Comparison of ENCODE assay signal across 8 cellular contexts in genomic region chr3:17741621-17742091, GRCh38. TPM values are rescaled to one million over a fixed set of nuclear protein-coding genes. Genes with fewer than 3 reads are reported as not detected.
DNase-seq lines count a peak whose midpoint lies in the region; ATAC-seq, FAIRE-seq and TF ChIP-seq lines count a peak whose summit lies in the region.

No MANE protein-coding gene starts in this region.

- H3K27me3 ChIP-seq in breast epithelium = no peaks in the 10 kb centered on the region

- DNase-seq in GM12891 (ENCODE audit: insufficient read length, low spot score) (no peak), NCI-H128 (lab: John Stamatoyannopoulos, UW; ENCODE audit: unreplicated experiment) (peak; percentile 32), breast epithelium (ENCODE audit: low spot score in 2 of 2) (no peak), midbrain (lab: John Stamatoyannopoulos, UW) (peak; percentile 87), NCI-H1436 (lab: John Stamatoyannopoulos, UW) (no peak), AG08395 (ENCODE audit: low spot score) (no peak)

- no peaks in the 10 kb centered on the region for H3K36me3 ChIP-seq in breast epithelium

- no peak for TF ChIP-seq POLR2A in GM12891 (IDR thresholded peaks at IDR 0.05; ENCODE audit: low read depth, low read length)
- TF ChIP-seq POLR2A in breast epithelium (IDR thresholded peaks at IDR 0.05) = no peak

- ATAC-seq in GM18907 (IDR thresholded peaks at IDR 0.05; ENCODE audit: unreplicated experiment) = no peak
- no peak for ATAC-seq in GM18520 (IDR thresholded peaks at IDR 0.05; ENCODE audit: unreplicated experiment)

- peak; percentile 9 for FAIRE-seq in GM12891 (lab: Jason Lieb, UNC)

- no peaks in the 10 kb centered on the region for H3K9me3 ChIP-seq in breast epithelium

- no peak for TF ChIP-seq CTCF in breast epithelium (IDR thresholded peaks at IDR 0.05)

- peaks cover 0 to 5% of the 10 kb centered on the region in 2 donors for H3K4me1 ChIP-seq in breast epithelium

- H3K4me3 ChIP-seq in breast epithelium = peak overlapping the region; percentile 68 to 89 (median 78)

- intact Hi-C loops in breast epithelium (cut with DNase I; ENCODE audit: low total_unique reads) = no loop called here

- H3K27ac ChIP-seq in breast epithelium = peak overlapping the region; percentile 91 to 98

TF ChIP-seq in GM12891, 5 proteins besides CTCF, POLR2A, EP300 and RAD21:
- TF ChIP-seq POU2F2 (IDR thresholded peaks at IDR 0.05; ENCODE audit: low read depth, low read length) (no peak), SPI1 (IDR thresholded peaks at IDR 0.05; ENCODE audit: low read depth, low read length) (peak; percentile 12; the same call in 1 of the 2 replicates), TAF1 (IDR thresholded peaks at IDR 0.05; ENCODE audit: low read depth, low read length) (no peak), POLR2AphosphoS5 (IDR thresholded peaks at IDR 0.05; ENCODE audit: low read depth, low read length) (no peak)

RNA-seq across cellular contexts. Expression of gene TBC1D5, which starts 0.8 kb away (rescaled TPM):
- 17.4 TPM for polyA plus RNA-seq in GM12891 (2012; ENCODE audit: low read depth, missing spikeins)
- 100 to 1,000 TPM in 1 of 3 donors, 10 to 100 TPM in 2; 70.1 to 109 (median 90.1) TPM for total RNA-seq in breast epithelium

Comparison
In these comparisons a context has a peak if more than half of its experiments do, and no peak if none do; other contexts are left out.
1. DNase-seq: peak in NCI-H128 (single experiment) and midbrain (single experiment); none in GM12891 (single experiment), breast epithelium (0 of 2), NCI-H1436 (single experiment) and AG08395 (single experiment).